ENCODE assay signal across 8 cellular contexts in genomic region chr2:9552491-9553178, GRCh38. TPM values are rescaled to one million over a fixed set of nuclear protein-coding genes. Genes with fewer than 3 reads are reported as not detected.
A peak's percentile ranks its signal among the peaks of the same experiment; 100 is the strongest.
DNase-seq lines count a peak whose midpoint lies in the region; ATAC-seq and TF ChIP-seq lines count a peak whose summit lies in the region.

No MANE protein-coding gene starts in this region.

- no peak for TF ChIP-seq EP300 in neural cell (conservative IDR thresholded peaks at IDR 0.05; ENCODE audit: poor library complexity, severe bottlenecking)

- H4K20me1 ChIP-seq in neural cell (ENCODE audit: insufficient read depth) = no peaks in the 10 kb centered on the region

- TF ChIP-seq CTCF in brain (conservative IDR thresholded peaks at IDR 0.05) (no peak), neural cell (IDR thresholded peaks at IDR 0.05; ENCODE audit: poor library complexity, severe bottlenecking) (no peak)

- peak overlapping the region; percentile 2 to 99 (median 35) for H3K27ac Mint-ChIP-seq in brain

- peaks cover 7% of the 10 kb centered on the region for H3K36me3 Mint-ChIP-seq in brain

- no peaks in the 10 kb centered on the region for H3K27me3 ChIP-seq in neural cell (ENCODE audit: insufficient read depth, low read depth, low read length)

- peak overlapping the region; percentile 22 for H3K4me2 ChIP-seq in neural cell (ENCODE audit: low read length)

- no peaks in the 10 kb centered on the region for H3K9me3 Mint-ChIP-seq in brain

- H3K79me2 ChIP-seq in neural cell (replicated peaks; ENCODE audit: insufficient read depth, low read length) = peaks cover 80% of the 10 kb centered on the region

- TF ChIP-seq RAD21 in neural cell (conservative IDR thresholded peaks at IDR 0.05) = no peak

- H3K4me3 Mint-ChIP-seq in brain = peak overlapping the region; percentile 43 to 98 (median 98)

- H3K36me3 ChIP-seq in neural cell (ENCODE audit: insufficient read depth, low read length) = no peaks in the 10 kb centered on the region

- peak overlapping the region; percentile 19 for H3K4me3 ChIP-seq in neural cell (ENCODE audit: low read length)

- H3K9ac ChIP-seq in neural cell (ENCODE audit: low read length) = no peak overlapping the region

- H3K9me2 ChIP-seq in neural cell (ENCODE audit: insufficient read depth, low read length) = no peaks in the 10 kb centered on the region

- H2AFZ ChIP-seq in neural cell (ENCODE audit: low read depth, low read length) = no peak overlapping the region

- no peaks in the 10 kb centered on the region for H3K9me3 ChIP-seq in neural cell (ENCODE audit: low read length)

- DNase-seq in Daoy (ENCODE audit: low read depth) = peak; percentile 29
- DNase-seq in NAMALWA (ENCODE audit: low spot score) = peak; percentile 52
- DNase-seq in DMS114 treated with DMSO at 0.1 percent for 48 hours (lab: John Stamatoyannopoulos, UW; ENCODE audit: unreplicated experiment) = no peak
- DNase-seq in left lobe of liver (ENCODE audit: low spot score) = no peak

- no peaks in the 10 kb centered on the region for H3F3A ChIP-seq in neural cell (ENCODE audit: insufficient read depth, low read length, poor library complexity, severe bottlenecking)

- ATAC-seq in HG02798 (IDR thresholded peaks at IDR 0.05; ENCODE audit: poor library complexity, unreplicated experiment) (no peak), left lobe of liver (no peak), HG03521 (IDR thresholded peaks at IDR 0.05; ENCODE audit: unreplicated experiment) (no peak)

- no peak overlapping the region for H3K27ac ChIP-seq in neural cell (ENCODE audit: low read length)

- peaks cover 14% of the 10 kb centered on the region for H3K27me3 Mint-ChIP-seq in brain

- peaks cover 76% of the 10 kb centered on the region for H3K4me1 Mint-ChIP-seq in brain

TF ChIP-seq in neural cell, 6 proteins besides CTCF, POLR2A, EP300 and RAD21:
- TF ChIP-seq MXI1 (conservative IDR thresholded peaks at IDR 0.05; ENCODE audit: poor library complexity, severe bottlenecking) (no peak), SMC3 (conservative IDR thresholded peaks at IDR 0.05; ENCODE audit: poor library complexity) (no peak), REST (IDR thresholded peaks at IDR 0.05; ENCODE audit: borderline replicate concordance) (no peak), EZH2 (IDR thresholded peaks at IDR 0.05; ENCODE audit: borderline replicate concordance, insufficient read depth, low read length, poor library complexity, severe bottlenecking) (no peak)

RNA-seq across cellular contexts. Expression of gene ADAM17, which starts 3.0 kb away (rescaled TPM):
- 34.3 and 43.2 TPM in 2 replicates for total RNA-seq in Daoy (2014; rRNA removed; shearing (Covaris generic))
- polyA plus RNA-seq in brain (ENCODE audit: insufficient read depth, low read depth, low replicate concordance) = 7.2 TPM
- 32.3 and 32.6 TPM in 2 replicates for polyA plus RNA-seq in neural cell
- polyA minus RNA-seq in neural cell = 37.3 and 44.3 TPM in 2 replicates
- total RNA-seq in left lobe of liver = 5.4 TPM

Comparison
In these comparisons a context has a peak if more than half of its experiments do, and no peak if none do; other contexts are left out.
1. DNase-seq: peak in Daoy (single experiment) and NAMALWA (single experiment); none in DMS114 treated with DMSO at 0.1 percent for 48 hours (single experiment) and left lobe of liver (single experiment).